In the genomic region with DNA sequence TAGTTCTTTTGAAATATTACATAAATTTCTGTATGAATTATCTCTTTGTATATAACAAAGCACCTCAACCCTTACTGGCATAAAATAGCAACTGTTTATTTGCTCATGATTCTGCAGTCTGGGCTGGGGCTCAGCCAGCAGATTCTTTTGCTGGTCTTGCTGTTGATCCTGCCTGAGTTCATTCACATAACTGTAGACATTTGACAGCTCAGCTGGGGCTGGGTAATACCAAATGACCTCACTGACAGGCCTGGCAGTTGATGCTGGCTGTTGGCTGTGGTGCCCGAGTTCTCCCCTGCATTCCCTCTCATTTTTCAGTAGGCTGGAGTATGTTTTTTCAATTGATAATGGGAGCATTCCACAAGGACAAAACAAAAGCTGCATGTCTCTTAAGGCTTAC, we compare ENCODE assay signal across 16 cellular contexts.
DNase-seq lines count a peak whose midpoint lies in the region; ATAC-seq and TF ChIP-seq lines count a peak whose summit lies in the region.
"Had no signal": no experiment of that assay in that cellular context is flagged by ENCODE, and none has a peak within 500 bp of the region (broad histone marks: within the 10 kb centered on the region; RNA-seq: fewer than 3 reads in every experiment).

No MANE protein-coding gene starts in this region.

- H3K4me1 ChIP-seq in HEK293 (ENCODE audit: control insufficient read depth, insufficient read depth, low read length): no peaks in the 10 kb centered on the region
- no peaks in the 10 kb centered on the region for H3K4me1 ChIP-seq in effector memory CD4-positive, alpha-beta T cell (ENCODE audit: control insufficient read depth, insufficient read depth, low read length, poor library complexity, severe bottlenecking)
- H3K4me1 ChIP-seq: adrenal gland had no signal

- H3K36me3 Mint-ChIP-seq in chondrocyte (ENCODE audit: low read depth): no peaks in the 10 kb centered on the region

- H3K4me3 ChIP-seq in HEK293 (ENCODE audit: low read depth, low read length) (no peak overlapping the region), astrocyte of the cerebellum (ENCODE audit: low read depth, low read length) (no peak overlapping the region), coronary artery (no peak overlapping the region)
- H3K4me3 ChIP-seq in effector memory CD4-positive, alpha-beta T cell (ENCODE audit: insufficient read depth, low read depth, low read length, poor library complexity, severe bottlenecking): no peak overlapping the region
- H3K4me3 ChIP-seq: adrenal gland, SK-N-MC had no signal

- H3K27me3 Mint-ChIP-seq in chondrocyte (ENCODE audit: low read depth): peaks cover 1% of the 10 kb centered on the region

- DNase-seq in astrocyte of the cerebellum (ENCODE audit: low read depth): peak; percentile 8
- DNase-seq in cardiac septum (ENCODE audit: low spot score): peak; percentile 75
- no peak for DNase-seq in omental fat pad (ENCODE audit: low spot score)
- DNase-seq in coronary artery (ENCODE audit: low spot score): no peak
- no peak for DNase-seq in effector memory CD4-positive, alpha-beta T cell
- DNase-seq in chondrocyte (ENCODE audit: low spot score): no peak
- DNase-seq: activated CD4-positive, alpha-beta T cell treated with anti-CD3 and anti-CD28 coated beads, Interleukin-2, amount 50 U/mL, for 48 hours; activated T-cell treated with anti-CD3 and anti-CD28 coated beads, Interleukin-2, amount 50 U/mL, for 72 hours; adrenal gland; dermis blood vessel endothelial cell; GOT3; mesendoderm; NCI-H1092 treated with DMSO at 0.1 percent for 48 hours; stimulated activated naive CD4-positive, alpha-beta T cell treated with Interleukin-2 at 50 U/mL for 16 hours had no signal

- no peak for TF ChIP-seq CTCF in HEK293 (tag by site-specific recombination; IDR thresholded peaks at IDR 0.05)
- TF ChIP-seq CTCF in astrocyte of the cerebellum (IDR thresholded peaks at IDR 0.05; ENCODE audit: low read depth, low read length, missing control alignments): no peak
- no peak for TF ChIP-seq CTCF in omental fat pad (IDR thresholded peaks at IDR 0.05)
- no peak for TF ChIP-seq CTCF in coronary artery (IDR thresholded peaks at IDR 0.05)
- no peak for TF ChIP-seq CTCF in chondrocyte (IDR thresholded peaks at IDR 0.05)

- intact Hi-C loops in cardiac septum (cut with DNase I): no loop called here

- H3K27ac ChIP-seq in HEK293 (ENCODE audit: extremely low read depth, low read depth, low read length) (no peak overlapping the region), coronary artery (no peak overlapping the region)
- H3K27ac ChIP-seq in effector memory CD4-positive, alpha-beta T cell (ENCODE audit: insufficient read depth, low read length, poor library complexity, severe bottlenecking): no peak overlapping the region
- H3K27ac ChIP-seq: adrenal gland, SK-N-MC had no signal

- no peak overlapping the region for H3K4me3 Mint-ChIP-seq in chondrocyte (ENCODE audit: unreplicated experiment)
- H3K4me3 Mint-ChIP-seq: activated T-cell treated with anti-CD3 and anti-CD28 coated beads, Interleukin-2, amount 50 U/mL, for 72 hours had no signal

- no peak overlapping the region for H3K27ac Mint-ChIP-seq in chondrocyte (ENCODE audit: unreplicated experiment)
- H3K27ac Mint-ChIP-seq: activated T-cell treated with anti-CD3 and anti-CD28 coated beads, Interleukin-2, amount 50 U/mL, for 72 hours had no signal

- CTCF ChIA-PET in HEK293 (lab: Yijun Ruan, JAX): no interaction called here

- no peaks in the 10 kb centered on the region for H3K9me3 Mint-ChIP-seq in chondrocyte (ENCODE audit: low read depth)

- peaks cover 4% of the 10 kb centered on the region for H3K4me1 Mint-ChIP-seq in chondrocyte (ENCODE audit: low read depth)

- POLR2A ChIA-PET in HEK293 (lab: Yijun Ruan, JAX): no interaction called here

- in situ Hi-C loops in astrocyte of the cerebellum (cut with HindIII; ENCODE audit: low sequenced_read_pairs): no loop called here

- no peaks in the 10 kb centered on the region for H3K27me3 ChIP-seq in effector memory CD4-positive, alpha-beta T cell (replicated peaks; ENCODE audit: control insufficient read depth, insufficient read depth, low read length, poor library complexity, severe bottlenecking)
- H3K27me3 ChIP-seq: adrenal gland had no signal

- peak; percentile 76 for ATAC-seq in omental fat pad (ENCODE audit: low FRiP score)
- ATAC-seq: activated T-cell treated with anti-CD3 and anti-CD28 coated beads, Interleukin-2, amount 50 U/mL, for 72 hours had no signal

- no peaks in the 10 kb centered on the region for H3K36me3 ChIP-seq in HEK293 (ENCODE audit: control insufficient read depth in 2 of 2, insufficient read depth in 1 of 2, low read length in 2 of 2)
- H3K36me3 ChIP-seq in effector memory CD4-positive, alpha-beta T cell (ENCODE audit: control insufficient read depth, insufficient read depth, low read length): no peaks in the 10 kb centered on the region
- H3K36me3 ChIP-seq: adrenal gland had no signal

- no peaks in the 10 kb centered on the region for H3K9me3 ChIP-seq in HEK293 (ENCODE audit: control insufficient read depth, insufficient read depth, low read depth, low read length)
- H3K9me3 ChIP-seq in effector memory CD4-positive, alpha-beta T cell (ENCODE audit: control insufficient read depth, low read length): no peaks in the 10 kb centered on the region
- H3K9me3 ChIP-seq: adrenal gland had no signal

TF ChIP-seq in HEK293, 187 proteins besides CTCF, POLR2A, EP300 and RAD21:
- TF ChIP-seq, protein P1, sequence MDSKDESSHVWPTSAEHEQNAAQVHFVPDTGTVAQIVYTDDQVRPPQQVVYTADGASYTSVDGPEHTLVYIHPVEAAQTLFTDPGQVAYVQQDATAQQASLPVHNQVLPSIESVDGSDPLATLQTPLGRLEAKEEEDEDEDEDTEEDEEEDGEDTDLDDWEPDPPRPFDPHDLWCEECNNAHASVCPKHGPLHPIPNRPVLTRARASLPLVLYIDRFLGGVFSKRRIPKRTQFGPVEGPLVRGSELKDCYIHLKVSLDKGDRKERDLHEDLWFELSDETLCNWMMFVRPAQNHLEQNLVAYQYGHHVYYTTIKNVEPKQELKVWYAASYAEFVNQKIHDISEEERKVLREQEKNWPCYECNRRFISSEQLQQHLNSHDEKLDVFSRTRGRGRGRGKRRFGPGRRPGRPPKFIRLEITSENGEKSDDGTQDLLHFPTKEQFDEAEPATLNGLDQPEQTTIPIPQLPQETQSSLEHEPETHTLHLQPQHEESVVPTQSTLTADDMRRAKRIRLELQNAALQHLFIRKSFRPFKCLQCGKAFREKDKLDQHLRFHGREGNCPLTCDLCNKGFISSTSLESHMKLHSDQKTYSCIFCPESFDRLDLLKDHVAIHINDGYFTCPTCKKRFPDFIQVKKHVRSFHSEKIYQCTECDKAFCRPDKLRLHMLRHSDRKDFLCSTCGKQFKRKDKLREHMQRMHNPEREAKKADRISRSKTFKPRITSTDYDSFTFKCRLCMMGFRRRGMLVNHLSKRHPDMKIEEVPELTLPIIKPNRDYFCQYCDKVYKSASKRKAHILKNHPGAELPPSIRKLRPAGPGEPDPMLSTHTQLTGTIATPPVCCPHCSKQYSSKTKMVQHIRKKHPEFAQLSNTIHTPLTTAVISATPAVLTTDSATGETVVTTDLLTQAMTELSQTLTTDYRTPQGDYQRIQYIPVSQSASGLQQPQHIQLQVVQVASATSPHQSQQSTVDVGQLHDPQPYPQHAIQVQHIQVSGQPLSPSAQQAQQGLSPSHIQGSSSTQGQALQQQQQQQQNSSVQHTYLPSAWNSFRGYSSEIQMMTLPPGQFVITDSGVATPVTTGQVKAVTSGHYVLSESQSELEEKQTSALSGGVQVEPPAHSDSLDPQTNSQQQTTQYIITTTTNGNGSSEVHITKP (tag by site-specific recombination; IDR thresholded peaks at IDR 0.05): peak; percentile 56
- TF ChIP-seq ZFP37 (tag by site-specific recombination; IDR thresholded peaks at IDR 0.05) (no peak), ZBTB17 (tag by site-specific recombination; IDR thresholded peaks at IDR 0.05) (peak; percentile 73)
TF ChIP-seq in HEK293: peak in this region for 2.

Comparison
In these comparisons a context has a peak if more than half of its experiments do, and no peak if none do; other contexts are left out.
1. DNase-seq: peak in astrocyte of the cerebellum (single experiment) and cardiac septum (single experiment); none in omental fat pad (single experiment), coronary artery (single experiment), effector memory CD4-positive, alpha-beta T cell (0 of 3) and chondrocyte (single experiment).